In genomic region chr5:124986667-124987066, GRCh38 we compare ENCODE assay signal across 27 cellular contexts.
DNase-seq lines count a peak whose midpoint lies in the region; ATAC-seq, FAIRE-seq and TF ChIP-seq lines count a peak whose summit lies in the region.
"Had no signal": no experiment of that assay in that cellular context is flagged by ENCODE, and none has a peak within 500 bp of the region (broad histone marks: within the 10 kb centered on the region; RNA-seq: fewer than 3 reads in every experiment).

No MANE protein-coding gene starts in this region.

- POLR2A ChIA-PET in Panc1 (lab: Charles Lee) = interaction anchor here (0.7 kb wide), 1 partner anchor 121 kb away, joined by 5 read pairs; no protein-coding TSS in a partner anchor

- 95 to 99% (median 97%) methylated on average over 3 of the region's 3 CpGs for WGBS in psoas muscle, 3 donors

- H3K9me3 ChIP-seq in Panc1 (ENCODE audit: control insufficient read depth, insufficient read depth, low read depth, low read length) (peaks cover 4% of the 10 kb centered on the region; the same call in 1 of the 2 replicates), psoas muscle (no peaks in the 10 kb centered on the region)
- H3K9me3 ChIP-seq: BE2C, colonic mucosa, neutrophil, upper lobe of right lung had no signal

- FAIRE-seq in GM12891 (lab: Jason Lieb, UNC) = peak; percentile 58
- FAIRE-seq: K562, TTC549 had no signal

- in situ Hi-C loops in Panc1 (cut with HindIII; ENCODE audit: low pct_unique_long_range_greater_than_20kb, low sequenced_read_pairs) = no loop called here

- DNase-seq in GM12891 (ENCODE audit: insufficient read length, low spot score) (no peak), Panc1 (ENCODE audit: low read depth, low spot score) (no peak), epithelial cell of esophagus (ENCODE audit: low read depth) (peak; percentile 90), NCI-H1092 (lab: John Stamatoyannopoulos, UW) (no peak), chondrocyte (ENCODE audit: low spot score) (no peak), psoas muscle (no peak)
- DNase-seq: activated CD4-positive, alpha-beta T cell treated with anti-CD3 and anti-CD28 coated beads, Interleukin-2, amount 50 U/mL, for 48 hours; activated naive CD4-positive, alpha-beta T cell treated with anti-CD3 and anti-CD28 coated beads, Interleukin-2, amount 10 ng/mL, durations not matched to agents 7 days and 5 days; amniotic stem cell; BE2C; colonic mucosa; effector CD8-positive, alpha-beta T cell; foreskin melanocyte; mesendoderm; stimulated activated CD4-positive, alpha-beta T cell treated with anti-CD3 and anti-CD28 coated beads, Interleukin-4, amount 100 ng/mL, for 4 hours; substantia nigra; T-helper 1 cell; upper lobe of right lung had no signal

- no TSS peak for BruUV-seq in Panc1 (replicated peaks; lab: Mats Ljungman, UMichigan)

- H3K4me1 ChIP-seq in Panc1 (ENCODE audit: control insufficient read depth, insufficient read depth, low read length) (no peaks in the 10 kb centered on the region), psoas muscle (no peaks in the 10 kb centered on the region)
- H3K4me1 ChIP-seq: BE2C, colonic mucosa, esophagus muscularis mucosa, upper lobe of right lung had no signal

- H3K27me3 ChIP-seq in Panc1 (ENCODE audit: control insufficient read depth, insufficient read depth, low read length) (no peaks in the 10 kb centered on the region), psoas muscle (ENCODE audit: insufficient read depth in 3 of 3, low read length in 2 of 3) (no peaks in the 10 kb centered on the region)
- H3K27me3 ChIP-seq: BE2C, colonic mucosa, esophagus muscularis mucosa, neutrophil, upper lobe of right lung had no signal

- H3K36me3 ChIP-seq in Panc1 (ENCODE audit: control insufficient read depth, insufficient read depth, low read length) = no peaks in the 10 kb centered on the region
- no peaks in the 10 kb centered on the region for H3K36me3 ChIP-seq in psoas muscle (ENCODE audit: insufficient read depth in 1 of 2, low read depth in 1 of 2)
- H3K36me3 ChIP-seq: BE2C, colonic mucosa, esophagus muscularis mucosa, neutrophil, upper lobe of right lung had no signal

- CTCF ChIA-PET in Panc1 (lab: Charles Lee) = no interaction called here

- TF ChIP-seq CTCF in Panc1 (IDR thresholded peaks at IDR 0.05) = no peak
- TF ChIP-seq CTCF in epithelial cell of esophagus (IDR thresholded peaks at IDR 0.05; ENCODE audit: insufficient read depth, low read depth, low read length, missing control alignments) = no peak
- no peak for TF ChIP-seq CTCF in chondrocyte (IDR thresholded peaks at IDR 0.05)
- no peak for TF ChIP-seq CTCF in psoas muscle (IDR thresholded peaks at IDR 0.05)

- H3K4me3 Mint-ChIP-seq in chondrocyte (ENCODE audit: unreplicated experiment) = no peak overlapping the region
- H3K4me3 Mint-ChIP-seq: activated naive CD4-positive, alpha-beta T cell treated with anti-CD3 and anti-CD28 coated beads, Interleukin-2, amount 10 ng/mL, durations not matched to agents 7 days and 5 days; activated T-helper 1 cell treated with anti-CD3 and anti-CD28 coated beads, Interleukin-12 subunit alpha, Interleukin-12 subunit beta, Interleukin-2, Interleukin-4 antibody, amounts not matched to agents 30 ng/mL and 10 ng/mL and 1 ng/mL, durations not matched to agents 14 hours and 24 hours and 36 hours; stimulated activated memory B cell treated with anti-CD40 and anti-IgM and Interleukin-4, amounts not matched to agents 10 μg/mL and 1 μg/mL and 100 μg/mL, for 72 hours had no signal

- ATAC-seq in GM19467 (IDR thresholded peaks at IDR 0.05; ENCODE audit: unreplicated experiment) = peak; percentile 63
- ATAC-seq in Panc1 = no peak
- ATAC-seq in HG03108 (IDR thresholded peaks at IDR 0.05; ENCODE audit: unreplicated experiment) = no peak
- ATAC-seq in psoas muscle = no peak
- ATAC-seq: K562; sciatic nerve; stimulated activated memory B cell treated with anti-CD40 and anti-IgM and Interleukin-4, amounts not matched to agents 10 μg/mL and 1 μg/mL and 100 μg/mL, for 72 hours; upper lobe of right lung had no signal

- no peak overlapping the region for H3K27ac Mint-ChIP-seq in chondrocyte (ENCODE audit: unreplicated experiment)
- H3K27ac Mint-ChIP-seq: activated naive CD4-positive, alpha-beta T cell treated with anti-CD3 and anti-CD28 coated beads, Interleukin-2, amount 10 ng/mL, durations not matched to agents 7 days and 5 days; activated T-helper 1 cell treated with anti-CD3 and anti-CD28 coated beads, Interleukin-12 subunit alpha, Interleukin-12 subunit beta, Interleukin-2, Interleukin-4 antibody, amounts not matched to agents 30 ng/mL and 10 ng/mL and 1 ng/mL, durations not matched to agents 14 hours and 24 hours and 36 hours; stimulated activated memory B cell treated with anti-CD40 and anti-IgM and Interleukin-4, amounts not matched to agents 10 μg/mL and 1 μg/mL and 100 μg/mL, for 72 hours had no signal

- no peak overlapping the region for H3K4me3 ChIP-seq in Panc1 (ENCODE audit: low read depth in 2 of 2, low read length in 2 of 2)
- no peak overlapping the region for H3K4me3 ChIP-seq in epithelial cell of esophagus (ENCODE audit: low read length)
- H3K4me3 ChIP-seq in psoas muscle = no peak overlapping the region
- H3K4me3 ChIP-seq: colonic mucosa, esophagus muscularis mucosa, K562, upper lobe of right lung had no signal

- H3K36me3 Mint-ChIP-seq in chondrocyte (ENCODE audit: low read depth) = peaks cover 1% of the 10 kb centered on the region
- H3K36me3 Mint-ChIP-seq: activated naive CD4-positive, alpha-beta T cell treated with anti-CD3 and anti-CD28 coated beads, Interleukin-2, amount 10 ng/mL, durations not matched to agents 7 days and 5 days had no signal

- H3K27ac ChIP-seq in Panc1 (ENCODE audit: low read length) (peak overlapping the region; percentile 5; the same call in 1 of the 2 replicates), psoas muscle (no peak overlapping the region)
- H3K27ac ChIP-seq: colonic mucosa, esophagus muscularis mucosa, neutrophil, upper lobe of right lung had no signal

- H3K4me1 Mint-ChIP-seq in chondrocyte (ENCODE audit: low read depth) = peaks cover 6% of the 10 kb centered on the region
- H3K4me1 Mint-ChIP-seq: activated naive CD4-positive, alpha-beta T cell treated with anti-CD3 and anti-CD28 coated beads, Interleukin-2, amount 10 ng/mL, durations not matched to agents 7 days and 5 days had no signal

- peaks cover 10% of the 10 kb centered on the region for H3K9me3 Mint-ChIP-seq in chondrocyte (ENCODE audit: low read depth)

- intact Hi-C loops in Panc1 (cut with micrococcal nuclease; ENCODE audit: unreplicated experiment) (no loop called here), psoas muscle (cut with DNase I) (no loop called here)

- no peak for TF ChIP-seq POLR2A in GM12891 (IDR thresholded peaks at IDR 0.05; ENCODE audit: low read depth, low read length)

- H3K27me3 Mint-ChIP-seq in chondrocyte (ENCODE audit: low read depth) = no peaks in the 10 kb centered on the region
- H3K27me3 Mint-ChIP-seq: activated naive CD4-positive, alpha-beta T cell treated with anti-CD3 and anti-CD28 coated beads, Interleukin-2, amount 10 ng/mL, durations not matched to agents 7 days and 5 days; stimulated activated memory B cell treated with anti-CD40 and anti-IgM and Interleukin-4, amounts not matched to agents 10 μg/mL and 1 μg/mL and 100 μg/mL, for 72 hours had no signal

TF ChIP-seq in GM12891, 5 proteins besides CTCF, POLR2A, EP300 and RAD21:
- no peak for TF ChIP-seq PAX5 (IDR thresholded peaks at IDR 0.05; ENCODE audit: insufficient read depth, low read length, severe bottlenecking)
- no peak for TF ChIP-seq SPI1 (IDR thresholded peaks at IDR 0.05; ENCODE audit: low read depth, low read length)
- TF ChIP-seq TAF1 (IDR thresholded peaks at IDR 0.05; ENCODE audit: low read depth, low read length) = no peak
- TF ChIP-seq POLR2AphosphoS5 (IDR thresholded peaks at IDR 0.05; ENCODE audit: low read depth, low read length) = no peak
- TF ChIP-seq POU2F2 (IDR thresholded peaks at IDR 0.05; ENCODE audit: low read depth, low read length) = no peak
